1 cellular context compared by ENCODE assay signal in the genomic region with DNA sequence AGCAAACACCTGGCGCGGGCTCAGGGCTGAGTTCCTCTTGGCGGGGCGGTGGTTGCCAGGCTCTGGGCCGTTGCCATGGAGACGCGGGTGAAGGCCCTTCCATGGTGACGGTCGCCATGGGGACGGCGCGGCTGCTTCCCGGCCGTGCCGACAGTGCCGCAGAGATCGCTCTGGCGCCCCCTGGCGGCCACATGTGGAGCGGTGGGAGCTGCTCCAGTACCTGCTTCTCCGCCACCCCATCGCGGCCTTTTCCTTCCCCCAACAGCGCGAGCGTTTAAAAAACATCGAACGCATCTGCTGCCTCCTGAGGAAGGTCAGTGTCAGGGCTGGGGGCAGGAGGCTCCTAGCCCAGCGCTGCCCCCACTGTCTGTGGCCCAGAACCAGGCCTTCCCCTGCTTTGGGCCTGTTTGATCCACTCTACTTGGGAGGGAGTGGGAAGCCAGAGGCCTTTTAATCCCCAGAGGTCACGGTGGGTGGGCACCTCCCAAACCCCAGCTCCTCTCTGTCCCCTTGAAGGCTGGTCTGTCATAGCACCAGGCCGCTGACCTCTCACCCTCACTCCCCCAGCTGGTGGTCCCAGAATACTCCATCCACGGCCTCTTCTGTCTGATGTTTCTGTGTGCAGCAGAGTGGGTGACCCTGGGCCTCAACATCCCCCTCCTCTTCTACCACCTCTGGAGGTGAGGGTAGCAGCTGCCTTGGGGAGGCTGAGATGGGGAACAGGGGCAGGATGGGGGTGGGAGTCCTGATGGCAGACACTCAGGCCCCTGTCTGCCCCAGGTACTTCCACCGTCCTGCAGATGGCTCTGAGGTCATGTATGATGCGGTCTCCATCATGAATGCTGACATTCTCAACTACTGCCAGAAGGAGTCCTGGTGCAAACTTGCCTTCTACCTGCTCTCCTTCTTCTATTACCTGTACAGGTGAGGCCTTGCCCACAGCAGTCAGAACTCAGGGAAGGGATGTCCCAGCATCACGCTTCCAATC.
A peak's percentile ranks its signal among the peaks of the same experiment; 100 is the strongest.
TF ChIP-seq lines count a peak whose summit lies in the region.

No MANE protein-coding gene starts in this region.

TF ChIP-seq in GM12878, 131 proteins besides CTCF, POLR2A, EP300 and RAD21 (continued from another document and continues in another):
- TF ChIP-seq, protein P1, sequence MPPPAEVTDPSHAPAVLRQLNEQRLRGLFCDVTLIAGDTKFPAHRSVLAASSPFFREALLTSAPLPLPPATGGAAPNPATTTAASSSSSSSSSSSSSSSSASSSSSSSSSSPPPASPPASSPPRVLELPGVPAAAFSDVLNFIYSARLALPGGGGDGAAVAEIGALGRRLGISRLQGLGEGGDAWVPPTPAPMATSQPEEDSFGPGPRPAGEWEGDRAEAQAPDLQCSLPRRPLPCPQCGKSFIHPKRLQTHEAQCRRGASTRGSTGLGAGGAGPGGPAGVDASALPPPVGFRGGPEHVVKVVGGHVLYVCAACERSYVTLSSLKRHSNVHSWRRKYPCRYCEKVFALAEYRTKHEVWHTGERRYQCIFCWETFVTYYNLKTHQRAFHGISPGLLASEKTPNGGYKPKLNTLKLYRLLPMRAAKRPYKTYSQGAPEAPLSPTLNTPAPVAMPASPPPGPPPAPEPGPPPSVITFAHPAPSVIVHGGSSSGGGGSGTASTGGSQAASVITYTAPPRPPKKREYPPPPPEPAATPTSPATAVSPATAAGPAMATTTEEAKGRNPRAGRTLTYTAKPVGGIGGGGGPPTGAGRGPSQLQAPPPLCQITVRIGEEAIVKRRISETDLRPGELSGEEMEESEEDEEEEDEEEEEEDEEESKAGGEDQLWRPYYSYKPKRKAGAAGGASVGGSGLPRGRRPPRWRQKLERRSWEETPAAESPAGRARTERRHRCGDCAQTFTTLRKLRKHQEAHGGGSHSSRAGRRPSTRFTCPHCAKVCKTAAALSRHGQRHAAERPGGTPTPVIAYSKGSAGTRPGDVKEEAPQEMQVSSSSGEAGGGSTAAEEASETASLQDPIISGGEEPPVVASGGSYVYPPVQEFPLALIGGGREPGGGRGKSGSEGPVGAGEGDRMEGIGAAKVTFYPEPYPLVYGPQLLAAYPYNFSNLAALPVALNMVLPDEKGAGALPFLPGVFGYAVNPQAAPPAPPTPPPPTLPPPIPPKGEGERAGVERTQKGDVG (CRISPR knock-in tag; IDR thresholded peaks at IDR 0.05) = no peak
- TF ChIP-seq, protein P2, sequence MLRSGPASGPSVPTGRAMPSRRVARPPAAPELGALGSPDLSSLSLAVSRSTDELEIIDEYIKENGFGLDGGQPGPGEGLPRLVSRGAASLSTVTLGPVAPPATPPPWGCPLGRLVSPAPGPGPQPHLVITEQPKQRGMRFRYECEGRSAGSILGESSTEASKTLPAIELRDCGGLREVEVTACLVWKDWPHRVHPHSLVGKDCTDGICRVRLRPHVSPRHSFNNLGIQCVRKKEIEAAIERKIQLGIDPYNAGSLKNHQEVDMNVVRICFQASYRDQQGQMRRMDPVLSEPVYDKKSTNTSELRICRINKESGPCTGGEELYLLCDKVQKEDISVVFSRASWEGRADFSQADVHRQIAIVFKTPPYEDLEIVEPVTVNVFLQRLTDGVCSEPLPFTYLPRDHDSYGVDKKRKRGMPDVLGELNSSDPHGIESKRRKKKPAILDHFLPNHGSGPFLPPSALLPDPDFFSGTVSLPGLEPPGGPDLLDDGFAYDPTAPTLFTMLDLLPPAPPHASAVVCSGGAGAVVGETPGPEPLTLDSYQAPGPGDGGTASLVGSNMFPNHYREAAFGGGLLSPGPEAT (IDR thresholded peaks at IDR 0.05; ENCODE audit: low read depth) = no peak
- TF ChIP-seq, protein P3, sequence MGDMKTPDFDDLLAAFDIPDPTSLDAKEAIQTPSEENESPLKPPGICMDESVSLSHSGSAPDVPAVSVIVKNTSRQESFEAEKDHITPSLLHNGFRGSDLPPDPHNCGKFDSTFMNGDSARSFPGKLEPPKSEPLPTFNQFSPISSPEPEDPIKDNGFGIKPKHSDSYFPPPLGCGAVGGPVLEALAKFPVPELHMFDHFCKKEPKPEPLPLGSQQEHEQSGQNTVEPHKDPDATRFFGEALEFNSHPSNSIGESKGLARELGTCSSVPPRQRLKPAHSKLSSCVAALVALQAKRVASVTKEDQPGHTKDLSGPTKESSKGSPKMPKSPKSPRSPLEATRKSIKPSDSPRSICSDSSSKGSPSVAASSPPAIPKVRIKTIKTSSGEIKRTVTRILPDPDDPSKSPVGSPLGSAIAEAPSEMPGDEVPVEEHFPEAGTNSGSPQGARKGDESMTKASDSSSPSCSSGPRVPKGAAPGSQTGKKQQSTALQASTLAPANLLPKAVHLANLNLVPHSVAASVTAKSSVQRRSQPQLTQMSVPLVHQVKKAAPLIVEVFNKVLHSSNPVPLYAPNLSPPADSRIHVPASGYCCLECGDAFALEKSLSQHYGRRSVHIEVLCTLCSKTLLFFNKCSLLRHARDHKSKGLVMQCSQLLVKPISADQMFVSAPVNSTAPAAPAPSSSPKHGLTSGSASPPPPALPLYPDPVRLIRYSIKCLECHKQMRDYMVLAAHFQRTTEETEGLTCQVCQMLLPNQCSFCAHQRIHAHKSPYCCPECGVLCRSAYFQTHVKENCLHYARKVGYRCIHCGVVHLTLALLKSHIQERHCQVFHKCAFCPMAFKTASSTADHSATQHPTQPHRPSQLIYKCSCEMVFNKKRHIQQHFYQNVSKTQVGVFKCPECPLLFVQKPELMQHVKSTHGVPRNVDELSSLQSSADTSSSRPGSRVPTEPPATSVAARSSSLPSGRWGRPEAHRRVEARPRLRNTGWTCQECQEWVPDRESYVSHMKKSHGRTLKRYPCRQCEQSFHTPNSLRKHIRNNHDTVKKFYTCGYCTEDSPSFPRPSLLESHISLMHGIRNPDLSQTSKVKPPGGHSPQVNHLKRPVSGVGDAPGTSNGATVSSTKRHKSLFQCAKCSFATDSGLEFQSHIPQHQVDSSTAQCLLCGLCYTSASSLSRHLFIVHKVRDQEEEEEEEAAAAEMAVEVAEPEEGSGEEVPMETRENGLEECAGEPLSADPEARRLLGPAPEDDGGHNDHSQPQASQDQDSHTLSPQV (IDR thresholded peaks at IDR 0.05) = no peak
- TF ChIP-seq SUZ12 (IDR thresholded peaks at IDR 0.05; ENCODE audit: unreplicated experiment) = no peak
- TF ChIP-seq WRNIP1 (IDR thresholded peaks at IDR 0.05; ENCODE audit: borderline replicate concordance, low read depth, low read length) = no peak
- no peak for TF ChIP-seq CEBPB (IDR thresholded peaks at IDR 0.05; ENCODE audit: borderline replicate concordance in 1 of 2, low read depth in 2 of 2, low read length in 2 of 2)
- peak; percentile 100 for TF ChIP-seq MXI1 (IDR thresholded peaks at IDR 0.05; ENCODE audit: low read depth, low read length)
- no peak for TF ChIP-seq BCL11A (IDR thresholded peaks at IDR 0.05; ENCODE audit: low read depth, low read length)
- TF ChIP-seq POLR2AphosphoS2 (IDR thresholded peaks at IDR 0.05; ENCODE audit: low read depth, low read length) = 0 out of 2 replicates have a peak, but pooled peaks have one; percentile 49
- TF ChIP-seq IKZF1 (conservative IDR thresholded peaks at IDR 0.05) = peak; percentile 52
- no peak for TF ChIP-seq ZNF384 (IDR thresholded peaks at IDR 0.05; ENCODE audit: borderline replicate concordance, low read depth, low read length)
- TF ChIP-seq YY1 (IDR thresholded peaks at IDR 0.05; ENCODE audit: low read depth, low read length) = peak; percentile 79
- TF ChIP-seq SRF (IDR thresholded peaks at IDR 0.05; ENCODE audit: low read depth in 2 of 2, low read length in 2 of 2) = peak in 1 of 2 experiments; percentile 63; a peak in 1 of 4 replicates
- TF ChIP-seq, protein P4, sequence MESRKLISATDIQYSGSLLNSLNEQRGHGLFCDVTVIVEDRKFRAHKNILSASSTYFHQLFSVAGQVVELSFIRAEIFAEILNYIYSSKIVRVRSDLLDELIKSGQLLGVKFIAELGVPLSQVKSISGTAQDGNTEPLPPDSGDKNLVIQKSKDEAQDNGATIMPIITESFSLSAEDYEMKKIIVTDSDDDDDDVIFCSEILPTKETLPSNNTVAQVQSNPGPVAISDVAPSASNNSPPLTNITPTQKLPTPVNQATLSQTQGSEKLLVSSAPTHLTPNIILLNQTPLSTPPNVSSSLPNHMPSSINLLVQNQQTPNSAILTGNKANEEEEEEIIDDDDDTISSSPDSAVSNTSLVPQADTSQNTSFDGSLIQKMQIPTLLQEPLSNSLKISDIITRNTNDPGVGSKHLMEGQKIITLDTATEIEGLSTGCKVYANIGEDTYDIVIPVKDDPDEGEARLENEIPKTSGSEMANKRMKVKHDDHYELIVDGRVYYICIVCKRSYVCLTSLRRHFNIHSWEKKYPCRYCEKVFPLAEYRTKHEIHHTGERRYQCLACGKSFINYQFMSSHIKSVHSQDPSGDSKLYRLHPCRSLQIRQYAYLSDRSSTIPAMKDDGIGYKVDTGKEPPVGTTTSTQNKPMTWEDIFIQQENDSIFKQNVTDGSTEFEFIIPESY (IDR thresholded peaks at IDR 0.05) = no peak
- peak; percentile 96 for TF ChIP-seq SIN3A (IDR thresholded peaks at IDR 0.05; ENCODE audit: low read depth, low read length)
- TF ChIP-seq GATAD2B (conservative IDR thresholded peaks at IDR 0.05; ENCODE audit: low read depth) = 0 out of 2 replicates have a peak, but pooled peaks have one; percentile 37
- no peak for TF ChIP-seq NFIC (IDR thresholded peaks at IDR 0.05; ENCODE audit: low read depth, low read length)
- no peak for TF ChIP-seq ZNF274 (IDR thresholded peaks at IDR 0.05; ENCODE audit: insufficient read depth, insufficient read length)
- TF ChIP-seq, protein P5, sequence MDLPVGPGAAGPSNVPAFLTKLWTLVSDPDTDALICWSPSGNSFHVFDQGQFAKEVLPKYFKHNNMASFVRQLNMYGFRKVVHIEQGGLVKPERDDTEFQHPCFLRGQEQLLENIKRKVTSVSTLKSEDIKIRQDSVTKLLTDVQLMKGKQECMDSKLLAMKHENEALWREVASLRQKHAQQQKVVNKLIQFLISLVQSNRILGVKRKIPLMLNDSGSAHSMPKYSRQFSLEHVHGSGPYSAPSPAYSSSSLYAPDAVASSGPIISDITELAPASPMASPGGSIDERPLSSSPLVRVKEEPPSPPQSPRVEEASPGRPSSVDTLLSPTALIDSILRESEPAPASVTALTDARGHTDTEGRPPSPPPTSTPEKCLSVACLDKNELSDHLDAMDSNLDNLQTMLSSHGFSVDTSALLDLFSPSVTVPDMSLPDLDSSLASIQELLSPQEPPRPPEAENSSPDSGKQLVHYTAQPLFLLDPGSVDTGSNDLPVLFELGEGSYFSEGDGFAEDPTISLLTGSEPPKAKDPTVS (IDR thresholded peaks at IDR 0.05; ENCODE audit: low read depth, low read length) = peak; percentile 11; the same call in 1 of the 2 replicates
- 0 out of 3 replicates have a peak, but pooled peaks have one; percentile 25 for TF ChIP-seq POU2F2 (IDR thresholded peaks at IDR 0.05; ENCODE audit: borderline replicate concordance, low read depth, low read length)
- TF ChIP-seq, protein P6, sequence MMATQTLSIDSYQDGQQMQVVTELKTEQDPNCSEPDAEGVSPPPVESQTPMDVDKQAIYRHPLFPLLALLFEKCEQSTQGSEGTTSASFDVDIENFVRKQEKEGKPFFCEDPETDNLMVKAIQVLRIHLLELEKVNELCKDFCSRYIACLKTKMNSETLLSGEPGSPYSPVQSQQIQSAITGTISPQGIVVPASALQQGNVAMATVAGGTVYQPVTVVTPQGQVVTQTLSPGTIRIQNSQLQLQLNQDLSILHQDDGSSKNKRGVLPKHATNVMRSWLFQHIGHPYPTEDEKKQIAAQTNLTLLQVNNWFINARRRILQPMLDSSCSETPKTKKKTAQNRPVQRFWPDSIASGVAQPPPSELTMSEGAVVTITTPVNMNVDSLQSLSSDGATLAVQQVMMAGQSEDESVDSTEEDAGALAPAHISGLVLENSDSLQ (IDR thresholded peaks at IDR 0.05) = peak; percentile 18; the same call in 1 of the 2 replicates
- TF ChIP-seq YBX1 (IDR thresholded peaks at IDR 0.05) = no peak
- TF ChIP-seq PAX5 (IDR thresholded peaks at IDR 0.05; ENCODE audit: borderline replicate concordance, low read depth, low read length) = no peak
- no peak for TF ChIP-seq EED (IDR thresholded peaks at IDR 0.05; ENCODE audit: low read depth)
- peak; percentile 8 to 59; a peak in 1 of 3 replicates for TF ChIP-seq EGR1 (IDR thresholded peaks at IDR 0.05; ENCODE audit: borderline replicate concordance in 1 of 2, low read depth in 2 of 2, low read length in 2 of 2)
- no peak for TF ChIP-seq HDAC6 (IDR thresholded peaks at IDR 0.05; ENCODE audit: unreplicated experiment)
- TF ChIP-seq MTA3 (IDR thresholded peaks at IDR 0.05; ENCODE audit: borderline replicate concordance, low read length) = no peak; the same call in 1 of the 2 replicates
- no peak for TF ChIP-seq SMAD5 (IDR thresholded peaks at IDR 0.05; ENCODE audit: low read depth)
- TF ChIP-seq, protein P7, sequence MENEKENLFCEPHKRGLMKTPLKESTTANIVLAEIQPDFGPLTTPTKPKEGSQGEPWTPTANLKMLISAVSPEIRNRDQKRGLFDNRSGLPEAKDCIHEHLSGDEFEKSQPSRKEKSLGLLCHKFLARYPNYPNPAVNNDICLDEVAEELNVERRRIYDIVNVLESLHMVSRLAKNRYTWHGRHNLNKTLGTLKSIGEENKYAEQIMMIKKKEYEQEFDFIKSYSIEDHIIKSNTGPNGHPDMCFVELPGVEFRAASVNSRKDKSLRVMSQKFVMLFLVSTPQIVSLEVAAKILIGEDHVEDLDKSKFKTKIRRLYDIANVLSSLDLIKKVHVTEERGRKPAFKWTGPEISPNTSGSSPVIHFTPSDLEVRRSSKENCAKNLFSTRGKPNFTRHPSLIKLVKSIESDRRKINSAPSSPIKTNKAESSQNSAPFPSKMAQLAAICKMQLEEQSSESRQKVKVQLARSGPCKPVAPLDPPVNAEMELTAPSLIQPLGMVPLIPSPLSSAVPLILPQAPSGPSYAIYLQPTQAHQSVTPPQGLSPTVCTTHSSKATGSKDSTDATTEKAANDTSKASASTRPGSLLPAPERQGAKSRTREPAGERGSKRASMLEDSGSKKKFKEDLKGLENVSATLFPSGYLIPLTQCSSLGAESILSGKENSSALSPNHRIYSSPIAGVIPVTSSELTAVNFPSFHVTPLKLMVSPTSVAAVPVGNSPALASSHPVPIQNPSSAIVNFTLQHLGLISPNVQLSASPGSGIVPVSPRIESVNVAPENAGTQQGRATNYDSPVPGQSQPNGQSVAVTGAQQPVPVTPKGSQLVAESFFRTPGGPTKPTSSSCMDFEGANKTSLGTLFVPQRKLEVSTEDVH (IDR thresholded peaks at IDR 0.05; ENCODE audit: low read depth, partially characterized antibody) = no peak
- TF ChIP-seq FOXM1 (IDR thresholded peaks at IDR 0.05; ENCODE audit: low read depth, low read length) = peak; percentile 40; the same call in 1 of the 2 replicates
- no peak for TF ChIP-seq NFYA (IDR thresholded peaks at IDR 0.05; ENCODE audit: borderline replicate concordance, low read depth, low read length)
- no peak for TF ChIP-seq CHD4 (IDR thresholded peaks at IDR 0.05)
- TF ChIP-seq, protein P8, sequence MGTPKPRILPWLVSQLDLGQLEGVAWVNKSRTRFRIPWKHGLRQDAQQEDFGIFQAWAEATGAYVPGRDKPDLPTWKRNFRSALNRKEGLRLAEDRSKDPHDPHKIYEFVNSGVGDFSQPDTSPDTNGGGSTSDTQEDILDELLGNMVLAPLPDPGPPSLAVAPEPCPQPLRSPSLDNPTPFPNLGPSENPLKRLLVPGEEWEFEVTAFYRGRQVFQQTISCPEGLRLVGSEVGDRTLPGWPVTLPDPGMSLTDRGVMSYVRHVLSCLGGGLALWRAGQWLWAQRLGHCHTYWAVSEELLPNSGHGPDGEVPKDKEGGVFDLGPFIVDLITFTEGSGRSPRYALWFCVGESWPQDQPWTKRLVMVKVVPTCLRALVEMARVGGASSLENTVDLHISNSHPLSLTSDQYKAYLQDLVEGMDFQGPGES (IDR thresholded peaks at IDR 0.05) = 0 out of 2 replicates have a peak, but pooled peaks have one; percentile 22
